8 cellular contexts compared by ENCODE assay signal in the genomic region with DNA sequence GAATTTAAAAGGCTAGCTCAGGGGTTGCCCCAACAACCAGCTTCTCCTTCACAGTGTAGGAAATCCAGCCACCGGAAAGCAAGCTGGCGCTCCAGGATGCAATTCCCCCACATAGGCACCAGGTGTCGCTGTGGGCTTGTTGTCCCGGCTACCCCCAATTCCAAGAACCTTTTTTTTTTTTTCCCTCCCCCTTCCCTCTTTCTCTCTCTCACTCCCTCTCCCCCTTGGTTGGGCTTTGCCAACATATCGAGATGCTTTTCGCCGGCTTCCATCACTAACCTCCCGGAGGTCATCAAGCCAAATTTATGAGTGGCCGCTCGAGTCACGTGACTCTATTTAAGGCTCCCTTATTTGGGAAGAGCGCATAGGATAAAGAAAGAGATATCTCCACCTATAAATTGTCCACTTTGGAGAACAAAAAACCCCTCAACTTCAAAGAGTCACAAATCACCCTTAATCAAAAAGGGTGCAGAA. TPM values are rescaled to one million over a fixed set of nuclear protein-coding genes. Genes with fewer than 3 reads are reported as not detected.
DNase-seq lines count a peak whose midpoint lies in the region; ATAC-seq, FAIRE-seq and TF ChIP-seq lines count a peak whose summit lies in the region.

Gene HOXC5 (plus strand): TSS at position 424 of the 474 bp plus-strand sequence. CDS start 73 bp downstream, outside the sequence.

- peak within 1 kb of the TSS; percentile 24 for H4K8ac ChIP-seq in mesenchymal stem cell (ENCODE audit: low read length)

- H3K36me3 ChIP-seq in mesenchymal stem cell (ENCODE audit: control insufficient read depth in 1 of 2, insufficient read depth in 2 of 2, low read depth in 1 of 2, low read length in 2 of 2) = peaks cover 7 to 21% of the 10 kb centered on the region in 2 experiments

- peak; percentile 41 to 80 (median 69) for TF ChIP-seq CTCF in dorsolateral prefrontal cortex (IDR thresholded peaks at IDR 0.05 in 54 of 56, conservative IDR thresholded peaks at IDR 0.05 in 2 of 56; ENCODE audit: low read depth in 1 of 56, partially characterized antibody in 56 of 56)

- TF ChIP-seq POLR2A in GM12891 (IDR thresholded peaks at IDR 0.05; ENCODE audit: low read depth, low read length) = no peak

- H3K79me1 ChIP-seq in mesenchymal stem cell (replicated peaks; ENCODE audit: low read length, poor library complexity, severe bottlenecking) = peaks cover 16% of the 10 kb centered on the region

- peak within 1 kb of the TSS; percentile 36 for H2BK15ac ChIP-seq in mesenchymal stem cell (ENCODE audit: low read depth, poor library complexity, severe bottlenecking)

- peak within 1 kb of the TSS in 1 of 2 experiments; percentile 21 for H2BK12ac ChIP-seq in mesenchymal stem cell (ENCODE audit: low read length in 2 of 2)

- H2AK5ac ChIP-seq in mesenchymal stem cell (ENCODE audit: low read length, severe bottlenecking) = peak within 1 kb of the TSS; percentile 42

- no peak for ATAC-seq in HG02610 (IDR thresholded peaks at IDR 0.05; ENCODE audit: unreplicated experiment)

- peaks cover 27 to 100% (median 99%) of the 10 kb centered on the region in 45 donors for H3K27me3 ChIP-seq in dorsolateral prefrontal cortex
- no peaks in the 10 kb centered on the region for H3K27me3 ChIP-seq in mesenchymal stem cell (ENCODE audit: control insufficient read depth in 1 of 2, insufficient read depth in 1 of 2, low read length in 2 of 2)

- H3K4ac ChIP-seq in mesenchymal stem cell (ENCODE audit: low read depth in 1 of 2, low read length in 2 of 2) = peak within 1 kb of the TSS; percentile 26 to 52

- H2BK5ac ChIP-seq in mesenchymal stem cell (ENCODE audit: low read depth, low read length, poor library complexity, severe bottlenecking) = no peak within 1 kb of the TSS

- no peak within 1 kb of the TSS for H2AFZ ChIP-seq in mesenchymal stem cell (ENCODE audit: low read depth, low read length)

- intact Hi-C loops in dorsolateral prefrontal cortex (cut with DNase I) = no loop called here

- no peaks in the 10 kb centered on the region for H3K9me3 ChIP-seq in mesenchymal stem cell (ENCODE audit: control insufficient read depth, low read length)

- peak within 1 kb of the TSS; percentile 67 to 99 for H3K23ac ChIP-seq in mesenchymal stem cell (ENCODE audit: low read length in 2 of 2)

- H3K27ac ChIP-seq in dorsolateral prefrontal cortex = no peak within 1 kb of the TSS
- H3K27ac ChIP-seq in mesenchymal stem cell (ENCODE audit: low read length, poor library complexity, severe bottlenecking) = peak within 1 kb of the TSS; percentile 45

- FAIRE-seq in A204.1 (lab: Jason Lieb, UNC) (peak; percentile 68), GM12891 (lab: Jason Lieb, UNC) (no peak)

- peak; percentile 67 for DNase-seq in GM12891 (ENCODE audit: insufficient read length, low spot score)
- DNase-seq in NCI-H2227 (lab: John Stamatoyannopoulos, UW; ENCODE audit: unreplicated experiment) = peak; percentile 79
- DNase-seq in activated CD4-positive, alpha-beta T cell treated with anti-CD3 and anti-CD28 coated beads for 1 hour = peak; percentile 43
- peak in 4 of 10 donors; percentile 25 to 62 (median 46) for DNase-seq in dorsolateral prefrontal cortex
- DNase-seq in mesenchymal stem cell = peak; percentile 82
- peak; percentile 43 for DNase-seq in stimulated activated CD8-positive, alpha-beta memory T cell treated with anti-CD3 and anti-CD28 coated beads, Interleukin-4, amount 100 ng/mL, for 24 hours (ENCODE audit: low read depth)

- H3K18ac ChIP-seq in mesenchymal stem cell (ENCODE audit: low read depth in 1 of 2, low read length in 2 of 2) = peak within 1 kb of the TSS; percentile 69 to 73

- no peak within 1 kb of the TSS for H2BK120ac ChIP-seq in mesenchymal stem cell (ENCODE audit: low read depth, low read length)

- peaks cover 46% of the 10 kb centered on the region for H3K4me1 ChIP-seq in mesenchymal stem cell (ENCODE audit: control insufficient read depth, insufficient read depth, low read depth, low read length)

- WGBS in mesenchymal stem cell = 10% methylated on average over 12 of the region's 12 CpGs

- H3K4me3 ChIP-seq in dorsolateral prefrontal cortex (peak within 1 kb of the TSS in 23 of 59 donors; percentile 3 to 45 (median 17)), mesenchymal stem cell (ENCODE audit: insufficient read depth in 1 of 2, low read depth in 1 of 2, low read length in 2 of 2) (peak within 1 kb of the TSS; percentile 44 to 86)

- H3K9ac ChIP-seq in mesenchymal stem cell (ENCODE audit: low read length) = peak within 1 kb of the TSS; percentile 96

- peak within 1 kb of the TSS; percentile 84 for H3K4me2 ChIP-seq in mesenchymal stem cell (ENCODE audit: low read length, poor library complexity, severe bottlenecking)

- H4K91ac ChIP-seq in mesenchymal stem cell (ENCODE audit: low read length) = peak within 1 kb of the TSS; percentile 2

- no peak within 1 kb of the TSS for H3K14ac ChIP-seq in mesenchymal stem cell (ENCODE audit: low read length in 2 of 2)

TF ChIP-seq in GM12891, 5 proteins besides CTCF, POLR2A, EP300 and RAD21:
- TF ChIP-seq TAF1 (IDR thresholded peaks at IDR 0.05; ENCODE audit: low read depth, low read length) (no peak), POLR2AphosphoS5 (IDR thresholded peaks at IDR 0.05; ENCODE audit: low read depth, low read length) (no peak), SPI1 (IDR thresholded peaks at IDR 0.05; ENCODE audit: low read depth, low read length) (no peak), POU2F2 (IDR thresholded peaks at IDR 0.05; ENCODE audit: low read depth, low read length) (no peak), PAX5 (IDR thresholded peaks at IDR 0.05; ENCODE audit: insufficient read depth, low read length, severe bottlenecking) (no peak)

RNA-seq across cellular contexts. Expression of gene HOXC5, which starts in this region (rescaled TPM):
- polyA plus RNA-seq in GM12891 (2012; ENCODE audit: low read depth, missing spikeins) = not detected
- total RNA-seq in dorsolateral prefrontal cortex = not detected
- 0.30 TPM for polyA plus RNA-seq in mesenchymal stem cell (2013, experiment 1 of 2)
- 0.27 TPM for polyA plus RNA-seq in mesenchymal stem cell (2013, experiment 2 of 2)
